ENCODE assay signal across 11 cellular contexts in genomic region chr1:203281033-203281432, GRCh38. TPM values are rescaled to one million over a fixed set of nuclear protein-coding genes. Genes with fewer than 3 reads are reported as not detected.
DNase-seq lines count a peak whose midpoint lies in the region; TF ChIP-seq lines count a peak whose summit lies in the region.
"Had no signal": no experiment of that assay in that cellular context is flagged by ENCODE, and none has a peak within 500 bp of the region (broad histone marks: within the 10 kb centered on the region; RNA-seq: fewer than 3 reads in every experiment).

No MANE protein-coding gene starts in this region.

- no peaks in the 10 kb centered on the region for H3K36me3 ChIP-seq in osteoblast (ENCODE audit: insufficient read depth, low read length)

- H3K4me3 ChIP-seq in coronary artery (no peak overlapping the region), osteoblast (ENCODE audit: insufficient read depth, low read length) (no peak overlapping the region)

- DNase-seq in AG20443 (ENCODE audit: low spot score) (peak; percentile 81), HPDE6-E6E7 (ENCODE audit: extremely low spot score) (peak; percentile 80), coronary artery (ENCODE audit: low spot score) (peak; percentile 70), osteoblast (ENCODE audit: insufficient read length, low spot score, missing footprints) (no peak), iPS-NIHi11 (ENCODE audit: low spot score) (no peak), NCI-H187 (lab: John Stamatoyannopoulos, UW) (no peak), NOMO-1 treated with dmso at 0.1 percent for 144 hours (lab: John Stamatoyannopoulos, UW; ENCODE audit: unreplicated experiment) (no peak)
- no peak for DNase-seq in activated T-cell treated with anti-CD3 and anti-CD28 coated beads, Interleukin-2, amount 50 U/mL, for 48 hours
- DNase-seq: left colon, NCI-H1417, OCI-M1 had no signal

- H3K4me2 ChIP-seq in osteoblast (ENCODE audit: insufficient read depth, low read length), result no peak overlapping the region

- peaks cover 12% of the 10 kb centered on the region for H3K4me1 ChIP-seq in osteoblast (ENCODE audit: insufficient read depth, low read length)

- TF ChIP-seq CTCF in coronary artery (IDR thresholded peaks at IDR 0.05) (no peak), osteoblast (IDR thresholded peaks at IDR 0.05; ENCODE audit: extremely low read depth, low read depth, low read length) (peak; percentile 14)

- no peak overlapping the region for H3K27ac ChIP-seq in coronary artery
- H3K27ac ChIP-seq in osteoblast (ENCODE audit: low read depth, low read length), result no peak overlapping the region

- no peaks in the 10 kb centered on the region for H3K9me3 ChIP-seq in osteoblast (ENCODE audit: low read depth, low read length)

- H3K79me2 ChIP-seq in osteoblast (ENCODE audit: insufficient read depth, low read length), result no peaks in the 10 kb centered on the region

- no peak overlapping the region for H2AFZ ChIP-seq in osteoblast (ENCODE audit: low read length)

- H4K20me1 ChIP-seq in osteoblast (ENCODE audit: insufficient read depth, low read length), result no peaks in the 10 kb centered on the region

- H3K27me3 ChIP-seq in osteoblast (ENCODE audit: insufficient read depth, low read length), result peaks cover 22% of the 10 kb centered on the region

RNA-seq across cellular contexts. Expression of gene BTG2, which starts 24.3 kb away (rescaled TPM):
- 14.5 and 14.7 TPM in 2 replicates for total RNA-seq in osteoblast

RNA-seq across cellular contexts. Expression of gene CHIT1, which starts 51.6 kb away (rescaled TPM):
- under 0.01 TPM in 1 of 2 replicates, not detected in the other for total RNA-seq in osteoblast

Comparison
In these comparisons a context has a peak if more than half of its experiments do, and no peak if none do; other contexts are left out.
1. DNase-seq: peak in AG20443 (single experiment), HPDE6-E6E7 (single experiment) and coronary artery (single experiment); none in osteoblast (single experiment), iPS-NIHi11 (single experiment), activated T-cell treated with anti-CD3 and anti-CD28 coated beads, Interleukin-2, amount 50 U/mL, for 48 hours (0 of 2), NCI-H187 (0 of 2) and NOMO-1 treated with dmso at 0.1 percent for 144 hours (single experiment).